In the genomic region with DNA sequence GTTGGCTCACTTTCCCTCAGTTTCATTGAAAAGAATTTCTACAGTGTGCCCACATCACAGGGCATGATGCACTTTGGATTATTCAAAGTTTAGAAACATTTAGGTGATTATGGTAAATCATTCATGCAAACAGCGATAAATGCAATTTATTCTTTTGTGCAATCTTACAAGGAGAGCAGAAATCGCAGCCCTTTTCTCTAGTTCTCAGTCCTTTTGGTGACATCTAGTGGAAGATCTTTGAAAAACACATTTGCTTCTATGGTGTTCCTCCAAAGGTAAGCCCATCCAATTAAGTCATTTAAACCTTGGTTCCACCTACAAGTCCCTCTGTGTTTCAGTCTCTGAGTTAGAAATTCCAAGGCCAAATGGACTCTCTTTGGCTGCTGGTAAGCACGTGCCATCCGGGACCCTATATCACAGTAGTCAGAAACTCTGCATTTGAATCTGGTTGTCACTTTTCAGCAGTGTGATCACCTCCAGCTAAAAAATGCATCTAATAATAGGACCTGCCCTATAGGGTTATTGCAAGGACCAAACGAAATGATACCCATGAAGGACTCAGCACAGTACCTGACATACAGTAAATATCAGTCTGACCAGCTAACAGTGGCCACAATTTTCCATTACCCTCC, we compare ENCODE assay signal across 9 cellular contexts.
DNase-seq lines count a peak whose midpoint lies in the region; ATAC-seq and TF ChIP-seq lines count a peak whose summit lies in the region.
"Had no signal": no experiment of that assay in that cellular context is flagged by ENCODE, and none has a peak within 500 bp of the region (broad histone marks: within the 10 kb centered on the region; RNA-seq: fewer than 3 reads in every experiment).

No MANE protein-coding gene starts in this region.

- H2AFZ ChIP-seq in GM23338: no peak overlapping the region

- H3K36me3 ChIP-seq in Caco-2 (ENCODE audit: control insufficient read depth, insufficient read depth, low read length) (peaks cover 7% of the 10 kb centered on the region), GM23338 (ENCODE audit: insufficient read depth) (no peaks in the 10 kb centered on the region), NT2/D1 (ENCODE audit: insufficient read depth, insufficient read length, low read length) (peaks cover 27% of the 10 kb centered on the region)
- peaks cover 31% of the 10 kb centered on the region for H3K36me3 ChIP-seq in effector memory CD4-positive, alpha-beta T cell (ENCODE audit: control insufficient read depth, insufficient read depth, low read length)

- H3K4me1 ChIP-seq in Caco-2: peaks cover 23% of the 10 kb centered on the region
- H3K4me1 ChIP-seq in GM23338 (ENCODE audit: insufficient read depth): no peaks in the 10 kb centered on the region
- peaks cover 5% of the 10 kb centered on the region for H3K4me1 ChIP-seq in NT2/D1 (ENCODE audit: insufficient read depth, insufficient read length)
- H3K4me1 ChIP-seq in effector memory CD4-positive, alpha-beta T cell (ENCODE audit: control insufficient read depth, insufficient read depth, low read length, poor library complexity, severe bottlenecking): no peaks in the 10 kb centered on the region
- H3K4me1 ChIP-seq: SJSA1 had no signal

- peak in 1 of 2 experiments; percentile 71 for DNase-seq in Caco-2
- peak; percentile 86 for DNase-seq in GM23338 (ENCODE audit: low spot score)
- DNase-seq in NT2/D1 (ENCODE audit: low read depth, low spot score): peak; percentile 33
- peak; percentile 81 for DNase-seq in dermis blood vessel endothelial cell
- peak; percentile 71 for DNase-seq in myocyte (ENCODE audit: low read depth)
- no peak for DNase-seq in effector memory CD4-positive, alpha-beta T cell

- H3K27ac Mint-ChIP-seq in Caco-2 (ENCODE audit: unreplicated experiment) (no peak overlapping the region), GM23338 (no peak overlapping the region)

- no peaks in the 10 kb centered on the region for H3K9me3 Mint-ChIP-seq in Caco-2 (ENCODE audit: unreplicated experiment)
- no peaks in the 10 kb centered on the region for H3K9me3 Mint-ChIP-seq in GM23338

- TF ChIP-seq CTCF in Caco-2 (IDR thresholded peaks at IDR 0.05; ENCODE audit: insufficient read depth in 1 of 2, low read depth in 1 of 2, low read length in 1 of 2, severe bottlenecking in 1 of 2, unreplicated experiment in 1 of 2) (peak; percentile 60 to 63), GM23338 (conservative IDR thresholded peaks at IDR 0.05; ENCODE audit: low read depth in 2 of 2) (peak; percentile 56 to 62)

- 0 out of 2 replicates have a peak, but pooled peaks cover 5% of the 10 kb centered on the region for H4K20me1 ChIP-seq in GM23338 (replicated peaks; ENCODE audit: insufficient read depth)

- H3K27ac ChIP-seq in GM23338 (ENCODE audit: low read depth): no peak overlapping the region
- no peak overlapping the region for H3K27ac ChIP-seq in effector memory CD4-positive, alpha-beta T cell (ENCODE audit: insufficient read depth, low read length, poor library complexity, severe bottlenecking)
- H3K27ac ChIP-seq: SJSA1 had no signal

- no peak overlapping the region for H3K4me3 ChIP-seq in Caco-2 (ENCODE audit: low read depth, low read length)
- H3K4me3 ChIP-seq in GM23338: no peak overlapping the region
- no peak overlapping the region for H3K4me3 ChIP-seq in NT2/D1 (ENCODE audit: insufficient read length, low read depth)
- H3K4me3 ChIP-seq in effector memory CD4-positive, alpha-beta T cell (ENCODE audit: insufficient read depth, low read depth, low read length, poor library complexity, severe bottlenecking): no peak overlapping the region
- H3K4me3 ChIP-seq: SJSA1 had no signal

- no peaks in the 10 kb centered on the region for H3K79me2 ChIP-seq in GM23338 (replicated peaks; ENCODE audit: insufficient read depth)

- peak; percentile 69 for ATAC-seq in GM23338
- ATAC-seq in HG02642 (IDR thresholded peaks at IDR 0.05; ENCODE audit: poor library complexity, unreplicated experiment): no peak
- ATAC-seq in GM18873 (IDR thresholded peaks at IDR 0.05; ENCODE audit: low FRiP score, unreplicated experiment): no peak

- H3K4me3 Mint-ChIP-seq in Caco-2 (ENCODE audit: unreplicated experiment) (no peak overlapping the region), GM23338 (no peak overlapping the region)

- no peaks in the 10 kb centered on the region for H3K27me3 ChIP-seq in Caco-2 (replicated peaks; ENCODE audit: control insufficient read depth, insufficient read depth, low read length)
- H3K27me3 ChIP-seq in GM23338 (ENCODE audit: insufficient read depth): no peaks in the 10 kb centered on the region
- no peaks in the 10 kb centered on the region for H3K27me3 ChIP-seq in NT2/D1 (ENCODE audit: insufficient read depth, insufficient read length)
- H3K27me3 ChIP-seq in effector memory CD4-positive, alpha-beta T cell (replicated peaks; ENCODE audit: control insufficient read depth, insufficient read depth, low read length, poor library complexity, severe bottlenecking): no peaks in the 10 kb centered on the region
- H3K27me3 ChIP-seq: SJSA1 had no signal

- no peak overlapping the region for H3K9ac ChIP-seq in NT2/D1 (ENCODE audit: insufficient read length, low read depth)

- no peaks in the 10 kb centered on the region for H3F3A ChIP-seq in GM23338 (replicated peaks; ENCODE audit: low read depth)

- H3K27me3 Mint-ChIP-seq in Caco-2 (ENCODE audit: insufficient read depth, unreplicated experiment) (no peaks in the 10 kb centered on the region), GM23338 (ENCODE audit: insufficient read depth, low read depth, poor library complexity) (no peaks in the 10 kb centered on the region)

- intact Hi-C loops in Caco-2 (cut with micrococcal nuclease; ENCODE audit: unreplicated experiment): loop anchor here (1.0 to 5.0 kb wide), 8 partner anchors 12 to 416 kb away; partner anchors contain the start of gene PITX1

- H3K9me3 ChIP-seq in Caco-2: no peaks in the 10 kb centered on the region
- no peaks in the 10 kb centered on the region for H3K9me3 ChIP-seq in NT2/D1 (ENCODE audit: insufficient read depth, low read length)
- no peaks in the 10 kb centered on the region for H3K9me3 ChIP-seq in effector memory CD4-positive, alpha-beta T cell (ENCODE audit: control insufficient read depth, low read length)
- H3K9me3 ChIP-seq: SJSA1 had no signal

- CTCF ChIA-PET in Caco-2 (lab: Charles Lee): no interaction called here

- H3K9me2 ChIP-seq in GM23338 (ENCODE audit: insufficient read depth): no peaks in the 10 kb centered on the region

- H3K36me3 Mint-ChIP-seq in Caco-2 (ENCODE audit: insufficient read depth, unreplicated experiment) (peaks cover 75% of the 10 kb centered on the region), GM23338 (ENCODE audit: low read depth) (peaks cover 4% of the 10 kb centered on the region; the same call in 1 of the 3 replicates)

- no peak overlapping the region for H3K4me2 ChIP-seq in GM23338

- H3K4me1 Mint-ChIP-seq in Caco-2 (ENCODE audit: low read depth, unreplicated experiment): peaks cover 22% of the 10 kb centered on the region
- no peaks in the 10 kb centered on the region for H3K4me1 Mint-ChIP-seq in GM23338

- BruUV-seq in Caco-2 (replicated peaks; lab: Mats Ljungman, UMichigan): no TSS peak

- POLR2A ChIA-PET in Caco-2 (lab: Charles Lee): no interaction called here

TF ChIP-seq in GM23338, 12 proteins besides CTCF, POLR2A, EP300 and RAD21 (continues in another document):
- TF ChIP-seq JUNB (IDR thresholded peaks at IDR 0.05; ENCODE audit: unreplicated experiment): no peak

Comparison
In these comparisons a context has a peak if more than half of its experiments do, and no peak if none do; other contexts are left out.
1. DNase-seq: peak in GM23338 (single experiment), NT2/D1 (single experiment), dermis blood vessel endothelial cell (single experiment) and myocyte (single experiment); none in effector memory CD4-positive, alpha-beta T cell (0 of 3).